ENCODE assay signal across 25 cellular contexts in genomic region chr2:222088561-222088960, GRCh38.
"Had no signal": no experiment of that assay in that cellular context is flagged by ENCODE, and none has a peak within 500 bp of the region (broad histone marks: within the 10 kb centered on the region; RNA-seq: fewer than 3 reads in every experiment).

No MANE protein-coding gene starts in this region.

- H3K27me3 Mint-ChIP-seq: activated CD4-positive, alpha-beta T cell treated with anti-CD3 and anti-CD28 coated beads, Interleukin-2, amount 10 ng/mL, durations not matched to agents 7 days and 5 days; activated naive CD4-positive, alpha-beta T cell treated with anti-CD3 and anti-CD28 coated beads, Interleukin-2, amount 10 ng/mL, durations not matched to agents 7 days and 5 days; activated naive CD8-positive, alpha-beta T cell treated with anti-CD3 and anti-CD28 coated beads for 36 hours; brain; central memory CD8-positive, alpha-beta T cell; T-helper 17 cell had no signal

- H3K27ac Mint-ChIP-seq: activated CD4-positive, alpha-beta T cell treated with anti-CD3 and anti-CD28 coated beads, Interleukin-2, amount 10 ng/mL, durations not matched to agents 7 days and 5 days; activated CD8-positive, alpha-beta T cell treated with anti-CD3 and anti-CD28 coated beads for 36 hours; activated naive CD4-positive, alpha-beta T cell treated with anti-CD3 and anti-CD28 coated beads, Interleukin-2, amount 10 ng/mL, durations not matched to agents 7 days and 5 days; activated naive CD8-positive, alpha-beta T cell treated with anti-CD3 and anti-CD28 coated beads for 36 hours; activated T-cell treated with anti-CD3 and anti-CD28 coated beads, Interleukin-2, amount 50 U/mL, for 72 hours; activated T-helper 2 cell treated with anti-CD3 and anti-CD28 coated beads, Interferon-gamma antibody, Interleukin-2, Interleukin-4, amounts not matched to agents 10 μg/mL and 5 μg/mL and 100 μg/mL, durations not matched to agents 14 hours and 24 hours and 36 hours; brain; T-helper 17 cell had no signal

- H3K27ac ChIP-seq: Peyer's patch, SJSA1 had no signal

- H3K4me1 Mint-ChIP-seq: activated CD4-positive, alpha-beta T cell treated with anti-CD3 and anti-CD28 coated beads, Interleukin-2, amount 10 ng/mL, durations not matched to agents 7 days and 5 days; activated naive CD4-positive, alpha-beta T cell treated with anti-CD3 and anti-CD28 coated beads, Interleukin-2, amount 10 ng/mL, durations not matched to agents 7 days and 5 days; activated naive CD8-positive, alpha-beta T cell treated with anti-CD3 and anti-CD28 coated beads for 36 hours; brain; central memory CD8-positive, alpha-beta T cell; T-helper 17 cell had no signal

- H3K4me3 ChIP-seq: Peyer's patch, SJSA1 had no signal

- DNase-seq: activated CD4-positive, alpha-beta T cell treated with anti-CD3 and anti-CD28 coated beads, Interleukin-2, amount 10 ng/mL, durations not matched to agents 7 days and 5 days; activated CD4-positive, CD25-positive, alpha-beta regulatory T cell; activated CD8-positive, alpha-beta memory T cell treated with anti-CD3 and anti-CD28 coated beads, Interleukin-2, amount 50 U/mL, for 4 hours; activated CD8-positive, alpha-beta T cell treated with anti-CD3 and anti-CD28 coated beads for 36 hours; activated gamma-delta T cell treated with Interleukin-2 at 50 U/mL for 16 hours; activated naive CD4-positive, alpha-beta T cell treated with anti-CD3 and anti-CD28 coated beads, Interleukin-2, amount 10 ng/mL, durations not matched to agents 7 days and 5 days; activated naive CD8-positive, alpha-beta T cell treated with anti-CD3 and anti-CD28 coated beads for 36 hours; activated T-cell treated with anti-CD3 and anti-CD28 coated beads, Interleukin-2, amount 50 U/mL, for 72 hours; KG1; NCI-H1092; NCI-H2029; NCI-H2107; NCI-H2171 treated with DMSO at 0.1 percent for 48 hours; NCI-H345; NCI-H510A; NCI-H69; NK-92 treated with Interleukin-12 subunit alpha and Interleukin-12 subunit beta, amount 100 ng/mL, for 24 hours; Peyer's patch; SHP77; T-helper 17 cell; T1000 had no signal

- H3K4me3 Mint-ChIP-seq: activated CD4-positive, alpha-beta T cell treated with anti-CD3 and anti-CD28 coated beads, Interleukin-2, amount 10 ng/mL, durations not matched to agents 7 days and 5 days; activated CD8-positive, alpha-beta T cell treated with anti-CD3 and anti-CD28 coated beads for 36 hours; activated naive CD4-positive, alpha-beta T cell treated with anti-CD3 and anti-CD28 coated beads, Interleukin-2, amount 10 ng/mL, durations not matched to agents 7 days and 5 days; activated naive CD8-positive, alpha-beta T cell treated with anti-CD3 and anti-CD28 coated beads for 36 hours; activated T-cell treated with anti-CD3 and anti-CD28 coated beads, Interleukin-2, amount 50 U/mL, for 72 hours; brain; central memory CD8-positive, alpha-beta T cell; T-helper 17 cell had no signal

- H3K9me3 Mint-ChIP-seq: activated T-helper 2 cell treated with anti-CD3 and anti-CD28 coated beads, Interferon-gamma antibody, Interleukin-2, Interleukin-4, amounts not matched to agents 10 μg/mL and 5 μg/mL and 100 μg/mL, durations not matched to agents 14 hours and 24 hours and 36 hours had no signal

- H3K36me3 Mint-ChIP-seq: activated naive CD4-positive, alpha-beta T cell treated with anti-CD3 and anti-CD28 coated beads, Interleukin-2, amount 10 ng/mL, durations not matched to agents 7 days and 5 days; activated naive CD8-positive, alpha-beta T cell treated with anti-CD3 and anti-CD28 coated beads for 36 hours; brain had no signal
